ENCODE assay signal across 11 cellular contexts in the genomic region with DNA sequence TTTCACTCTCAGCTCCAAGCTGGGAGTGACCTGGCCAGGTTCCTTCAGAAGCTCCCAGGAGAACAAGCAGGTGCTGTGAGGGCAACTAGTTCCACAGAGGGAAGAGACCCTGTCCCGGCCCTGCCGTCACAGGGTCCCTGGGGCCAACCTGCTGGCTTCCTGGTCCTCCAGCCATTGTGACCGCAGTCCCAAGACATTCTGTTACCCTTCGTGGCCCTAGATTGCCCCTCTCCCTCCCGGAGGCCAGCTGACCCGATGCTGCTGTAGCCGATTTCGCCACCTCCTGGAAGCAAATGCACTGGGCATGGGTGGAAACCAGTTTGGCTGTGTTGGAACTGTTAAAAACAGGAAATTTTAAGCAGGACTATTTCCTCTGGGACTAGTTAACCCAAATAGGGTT. TPM values are rescaled to one million over a fixed set of nuclear protein-coding genes. Genes with fewer than 3 reads are reported as not detected.
DNase-seq lines count a peak whose midpoint lies in the region; ATAC-seq, FAIRE-seq and TF ChIP-seq lines count a peak whose summit lies in the region.
"Had no signal": no experiment of that assay in that cellular context is flagged by ENCODE, and none has a peak within 500 bp of the region (broad histone marks: within the 10 kb centered on the region; RNA-seq: fewer than 3 reads in every experiment).

No MANE protein-coding gene starts in this region.

- peaks cover 6 to 16% of the 10 kb centered on the region in 2 donors for H3K27me3 Mint-ChIP-seq in stimulated activated naive B cell treated with anti-CD40 and anti-IgM and Interleukin-4, amounts not matched to agents 10 μg/mL and 1 μg/mL and 100 μg/mL, for 72 hours

- H3K79me2 ChIP-seq in GM12878 (ENCODE audit: control insufficient read depth, insufficient read depth, low read length), result no peaks in the 10 kb centered on the region

- H3K36me3 Mint-ChIP-seq in stimulated activated naive B cell treated with anti-CD40 and anti-IgM and Interleukin-4, amounts not matched to agents 10 μg/mL and 1 μg/mL and 100 μg/mL, for 72 hours, result no peaks in the 10 kb centered on the region

- no peak overlapping the region for H2AFZ ChIP-seq in GM12878 (ENCODE audit: control insufficient read depth, low read depth, low read length)
- H2AFZ ChIP-seq: PC-9 had no signal

- CTCF ChIA-PET in GM12878 (lab: Yijun Ruan, JAX), result interaction anchor here (1.0 kb wide), 1 partner anchor 20 kb away, joined by 3 read pairs; no protein-coding TSS in a partner anchor

- H3K36me3 ChIP-seq in KOPT-K1 (ENCODE audit: insufficient read depth, low read length), result no peaks in the 10 kb centered on the region; the same call in 1 of the 2 replicates
- H3K36me3 ChIP-seq in GM12878 (ENCODE audit: control insufficient read depth in 2 of 2, insufficient read depth in 2 of 2, low read length in 1 of 2), result no peaks in the 10 kb centered on the region

- no peak overlapping the region for H3K9ac ChIP-seq in GM12878 (ENCODE audit: control insufficient read depth, insufficient read depth, low read length)

- SMC1A ChIA-PET in GM12878 (lab: Charles Lee; ENCODE audit: uncharacterized antibody, unreplicated experiment), result interaction anchor here (1.3 to 1.4 kb wide), 3 partner anchors 10 to 111 kb away, joined by 3 to 5 read pairs (median 3); no protein-coding TSS in a partner anchor

- TF ChIP-seq POLR2A in GM12878 (IDR thresholded peaks at IDR 0.05; ENCODE audit: low read depth, low read length), result no peak

- no peak for TF ChIP-seq EP300 in GM12878 (IDR thresholded peaks at IDR 0.05; ENCODE audit: borderline replicate concordance in 1 of 2, control insufficient read depth in 1 of 2, low read depth in 2 of 2, low read length in 2 of 2)

- TF ChIP-seq CTCF in GM12878 (IDR thresholded peaks at IDR 0.05 in 2 of 3, conservative IDR thresholded peaks at IDR 0.05 in 1 of 3; ENCODE audit: control insufficient read depth in 2 of 3, extremely low read depth in 1 of 3, insufficient read depth in 1 of 3, low read depth in 3 of 3, low read length in 3 of 3), result 0 out of 6 replicates have a peak, but pooled peaks of 1 of the 3 experiments have one; percentile 4

- no peak overlapping the region for H3K4me2 ChIP-seq in GM12878 (ENCODE audit: control insufficient read depth, insufficient read depth)
- H3K4me2 ChIP-seq: PC-9 had no signal

- no peaks in the 10 kb centered on the region for H3K9me3 Mint-ChIP-seq in stimulated activated naive B cell treated with anti-CD40 and anti-IgM and Interleukin-4, amounts not matched to agents 10 μg/mL and 1 μg/mL and 100 μg/mL, for 72 hours

- H4K20me1 ChIP-seq in GM12878 (ENCODE audit: control insufficient read depth, insufficient read depth), result no peaks in the 10 kb centered on the region

- RAD21 ChIA-PET in GM12878 (lab: Charles Lee; ENCODE audit: unreplicated experiment), result interaction anchor here (0.9 kb wide), 1 partner anchor 55 kb away, joined by 3 read pairs; a partner anchor contains a TSS

- H3K4me3 ChIP-seq in GM12878, result no peak overlapping the region
- H3K4me3 ChIP-seq: PC-9 had no signal

- intact Hi-C loops in GM12878 (cut with micrococcal nuclease; ENCODE audit: unreplicated experiment) (no loop called here), left ventricle myocardium superior (cut with micrococcal nuclease) (loop anchor here (10.0 kb wide), 1 partner anchor 48 kb away; no protein-coding TSS in a partner anchor), posterior vena cava (cut with DNase I) (no loop called here)

- ATAC-seq in GM12878 (no peak), left ventricle myocardium superior (peak; percentile 55)
- ATAC-seq in stimulated activated naive B cell treated with anti-CD40 and anti-IgM and Interleukin-4, amounts not matched to agents 10 μg/mL and 1 μg/mL and 100 μg/mL, for 72 hours (replicated peaks), result no peak

- H3K4me3 Mint-ChIP-seq in stimulated activated naive B cell treated with anti-CD40 and anti-IgM and Interleukin-4, amounts not matched to agents 10 μg/mL and 1 μg/mL and 100 μg/mL, for 72 hours, result peak overlapping the region; percentile 75 to 77

- TF ChIP-seq RAD21 in GM12878 (IDR thresholded peaks at IDR 0.05; ENCODE audit: insufficient read depth, low read depth, low read length), result 0 out of 2 replicates have a peak, but pooled peaks have one; percentile 7

- no TSS peak for BruUV-seq in GM12878 (replicated peaks; lab: Mats Ljungman, UMichigan)

- POLR2A ChIA-PET in GM12878 (lab: Charles Lee), result no interaction called here

- in situ Hi-C loops in GM12878 (cut with MboI), result loop anchor here (25.0 kb wide), 1 partner anchor 715 kb away; no protein-coding TSS in a partner anchor

- peak overlapping the region; percentile 91 for H3K27ac ChIP-seq in KOPT-K1 (ENCODE audit: low read depth, low read length, poor library complexity, severe bottlenecking)
- no peak overlapping the region for H3K27ac ChIP-seq in GM12878 (ENCODE audit: control insufficient read depth, insufficient read depth)
- H3K27ac ChIP-seq: PC-9 had no signal

- no peaks in the 10 kb centered on the region; a peak in 1 of 4 replicates for H3K27me3 ChIP-seq in GM12878 (replicated peaks in 1 of 2; ENCODE audit: control insufficient read depth in 2 of 2, insufficient read depth in 2 of 2, low read length in 1 of 2)

- H3K4me1 Mint-ChIP-seq in stimulated activated naive B cell treated with anti-CD40 and anti-IgM and Interleukin-4, amounts not matched to agents 10 μg/mL and 1 μg/mL and 100 μg/mL, for 72 hours, result peaks cover 19 to 25% of the 10 kb centered on the region in 2 donors

- H3K9me3 ChIP-seq in KOPT-K1 (ENCODE audit: insufficient read depth, low read length, poor library complexity, severe bottlenecking) (no peaks in the 10 kb centered on the region), GM12878 (replicated peaks; ENCODE audit: control insufficient read depth, insufficient read depth, low read length) (no peaks in the 10 kb centered on the region)

- H3K27ac Mint-ChIP-seq in stimulated activated naive B cell treated with anti-CD40 and anti-IgM and Interleukin-4, amounts not matched to agents 10 μg/mL and 1 μg/mL and 100 μg/mL, for 72 hours, result no peak overlapping the region

- WGBS in GM12878 (ENCODE audit: insufficient coverage, insufficient replicate concordance, low lambda C conversion rate, missing lambda C conversion rate), result 61% methylated on average over 8 of the region's 8 CpGs

- no peak for FAIRE-seq in GM12878 (lab: Jason Lieb, UNC)

- peaks cover 5% of the 10 kb centered on the region for H3K4me1 ChIP-seq in GM12878 (ENCODE audit: control insufficient read depth, insufficient read depth, low read length)

- DNase-seq in GM12878 (ENCODE audit: low read depth, low spot score), result no peak
- peak; percentile 54 for DNase-seq in left ventricle myocardium superior
- DNase-seq in stimulated activated naive B cell treated with anti-CD40 and anti-IgM and Interleukin-4, amounts not matched to agents 10 μg/mL and 1 μg/mL and 100 μg/mL, for 72 hours, result no peak
- DNase-seq in germinal center (ENCODE audit: low spot score), result no peak
- DNase-seq in posterior vena cava (ENCODE audit: low spot score), result no peak
- no peak for DNase-seq in NCI-H82 treated with DMSO at 0.1 percent for 48 hours (lab: John Stamatoyannopoulos, UW; ENCODE audit: unreplicated experiment)
- DNase-seq: activated gamma-delta T cell treated with Interleukin-2 at 50 U/mL for 16 hours, erythroblast, KG1, PC-9 had no signal

TF ChIP-seq in GM12878, 131 proteins besides CTCF, POLR2A, EP300 and RAD21:
- TF ChIP-seq TAF1 (IDR thresholded peaks at IDR 0.05; ENCODE audit: borderline replicate concordance, low read depth, low read length) (no peak), SMC3 (IDR thresholded peaks at IDR 0.05; ENCODE audit: borderline replicate concordance, low read length) (0 out of 2 replicates have a peak, but pooled peaks have one; percentile 5)
TF ChIP-seq in GM12878: peak in this region for 1.

RNA-seq across cellular contexts. Expression of a gene that starts 55.4 kb away (rescaled TPM):
- 17.2 and 18.5 TPM in 2 replicates for total RNA-seq in GM12878 (2013; cell fraction: nucleolus; rRNA removed)
- 1.3 and 1.5 TPM in 2 replicates for total RNA-seq in GM12878 (2014; rRNA removed)
- total RNA-seq in GM12878 (2014; rRNA removed; fragmentation: Illumina TruSeq; extraction: Trizol), result 0.18 and 0.51 TPM in 2 replicates
- 1.5 and 2.5 TPM in 2 replicates for total RNA-seq in GM12878 (2021)
- polyA plus RNA-seq in GM12878 (2011; ENCODE audit: low read depth), result 0.07 TPM
- 7.0 and 22.0 TPM in 2 replicates for polyA plus RNA-seq in GM12878 (2011; rRNA removed)
- polyA plus RNA-seq in GM12878 (2011; cell fraction: cytosol; rRNA removed), result 7.8 and 12.6 TPM in 2 replicates
- polyA plus RNA-seq in GM12878 (2011; cell fraction: nucleus; rRNA removed), result 25.0 and 34.5 TPM in 2 replicates
- 0.30 and 0.76 TPM in 2 replicates for polyA plus RNA-seq in GM12878 (2012)
- polyA plus RNA-seq in GM12878 (2014; fragmentation: Illumina TruSeq; extraction: Trizol), result 0.95 and 1.3 TPM in 2 replicates
- under 1 TPM in 1 of 2 experiments, not detected in 1; 0.11 TPM for polyA plus RNA-seq in GM12878 (2014; fragmentation: Nextera tagmentation; extraction: Ambion mirVana)
- polyA plus RNA-seq in GM12878 (2014; rRNA removed), result 0.69 and 1.3 TPM in 2 replicates
- under 1 TPM; 0.23 to 0.62 TPM for polyA plus RNA-seq in GM12878 (2016; fragmentation: Nextera tagmentation; extraction: Ambion mirVana)
- 13.5 and 20.9 TPM in 2 replicates for polyA minus RNA-seq in GM12878 (2011; rRNA and poly(A)+ RNA removed)
- polyA minus RNA-seq in GM12878 (2011; cell fraction: cytosol; rRNA and poly(A)+ RNA removed), result 13.9 and 15.5 TPM in 2 replicates
- polyA minus RNA-seq in GM12878 (2011; cell fraction: nucleus; rRNA and poly(A)+ RNA removed), result 15.7 and 27.0 TPM in 2 replicates
- total RNA-seq in left ventricle myocardium superior, result 212 TPM
- total RNA-seq in posterior vena cava, result 100 to 1,000 TPM; 374 to 478 TPM

Comparison
In these comparisons a context has a peak if more than half of its experiments do, and no peak if none do; other contexts are left out.
1. RNA of a gene that starts 55.4 kb away (total RNA-seq): 374 to 478 TPM in posterior vena cava and 212 TPM in left ventricle myocardium superior (single experiment); 0.18 to 18.5 TPM in GM12878; every median in the first group is over 10 times any median in the second.